In the genomic region with DNA sequence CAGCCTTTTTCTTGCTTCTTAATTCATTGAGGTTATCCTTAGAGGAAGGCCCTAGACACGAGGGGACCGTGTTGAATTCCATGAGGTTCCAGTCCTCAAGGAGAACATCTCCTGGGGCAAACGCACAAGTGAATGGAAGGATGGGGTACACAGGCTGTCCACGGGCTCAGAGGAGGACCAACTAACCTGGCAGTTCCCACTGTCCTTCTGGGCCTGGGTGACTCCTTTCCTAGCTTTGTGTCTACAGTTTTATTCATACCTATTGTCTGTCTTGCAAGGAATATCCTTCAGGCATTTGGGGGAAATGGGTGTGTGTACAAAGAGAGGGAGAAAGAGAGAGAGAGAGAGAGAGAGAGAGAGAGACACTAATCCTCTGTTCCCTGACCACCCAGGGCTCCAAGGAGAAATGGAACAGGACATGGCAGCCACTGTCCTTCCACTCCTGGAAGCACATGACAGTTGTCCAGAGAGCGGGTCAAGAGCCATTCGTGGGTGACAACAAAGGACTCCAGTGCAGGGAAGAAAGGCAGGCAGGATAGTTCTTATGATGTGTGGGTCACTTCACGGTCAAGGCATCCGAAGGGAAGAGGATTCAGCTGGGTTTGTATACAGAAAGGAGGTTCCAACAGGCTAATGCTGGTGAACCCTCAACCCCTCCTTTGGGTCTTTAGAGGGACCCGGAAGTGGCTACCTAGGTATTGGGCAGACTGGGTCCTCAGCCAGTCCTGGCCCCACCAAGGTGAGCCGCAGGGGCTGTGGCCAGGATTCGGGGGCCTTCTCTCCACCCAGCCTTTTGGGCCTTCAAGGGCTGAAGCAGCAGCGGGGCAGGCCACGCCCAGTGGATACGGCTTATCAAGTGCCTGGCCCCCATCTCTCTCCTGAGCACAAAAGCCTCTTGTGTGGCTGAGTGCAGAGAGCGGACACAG, we compare ENCODE assay signal across 21 cellular contexts.
"Had no signal": no experiment of that assay in that cellular context is flagged by ENCODE, and none has a peak within 500 bp of the region (broad histone marks: within the 10 kb centered on the region; RNA-seq: fewer than 3 reads in every experiment).

No MANE protein-coding gene starts in this region.

- FAIRE-seq: endometrium, frontal cortex, islet of Langerhans had no signal

- H3K4me3 ChIP-seq: heart left ventricle, ovary, stomach had no signal

- H3K4me1 Mint-ChIP-seq: naive thymus-derived CD4-positive, alpha-beta T cell had no signal

- H3K27me3 ChIP-seq: heart left ventricle, ovary, stomach had no signal

- H3K9me3 ChIP-seq: heart left ventricle, ovary, stomach had no signal

- H3K36me3 Mint-ChIP-seq: naive thymus-derived CD4-positive, alpha-beta T cell had no signal

- H3K27ac Mint-ChIP-seq: naive thymus-derived CD4-positive, alpha-beta T cell; nephron progenitor cell had no signal

- H3K27me3 Mint-ChIP-seq: progenitor cell of endocrine pancreas had no signal

- DNase-seq: effector memory CD4-positive, alpha-beta T cell; heart left ventricle; hippocampal formation; mammary epithelial cell; naive thymus-derived CD4-positive, alpha-beta T cell; nephron progenitor cell; nucleus accumbens; ovary; stimulated activated CD4-positive, alpha-beta T cell treated with anti-CD3 and anti-CD28 coated beads, Interleukin-2, amount 100 ng/mL, for 24 hours; stimulated activated CD4-positive, alpha-beta T cell treated with anti-CD3 and anti-CD28 coated beads, Interleukin-4, amount 100 ng/mL, for 4 hours; stimulated activated naive CD4-positive, alpha-beta T cell; stomach; substantia nigra; trophoblast cell had no signal

- H3K4me3 Mint-ChIP-seq: naive thymus-derived CD4-positive, alpha-beta T cell; nephron progenitor cell had no signal

- H3K9me3 Mint-ChIP-seq: nephron progenitor cell had no signal

- H3K27ac ChIP-seq: heart left ventricle, ovary, stomach had no signal

- H3K36me3 ChIP-seq: heart left ventricle, ovary, stomach had no signal

- ATAC-seq: esophagus mucosa; heart left ventricle; left lobe of liver; naive thymus-derived CD4-positive, alpha-beta T cell; sciatic nerve had no signal
